ENCODE assay signal across 19 cellular contexts in the genomic region with DNA sequence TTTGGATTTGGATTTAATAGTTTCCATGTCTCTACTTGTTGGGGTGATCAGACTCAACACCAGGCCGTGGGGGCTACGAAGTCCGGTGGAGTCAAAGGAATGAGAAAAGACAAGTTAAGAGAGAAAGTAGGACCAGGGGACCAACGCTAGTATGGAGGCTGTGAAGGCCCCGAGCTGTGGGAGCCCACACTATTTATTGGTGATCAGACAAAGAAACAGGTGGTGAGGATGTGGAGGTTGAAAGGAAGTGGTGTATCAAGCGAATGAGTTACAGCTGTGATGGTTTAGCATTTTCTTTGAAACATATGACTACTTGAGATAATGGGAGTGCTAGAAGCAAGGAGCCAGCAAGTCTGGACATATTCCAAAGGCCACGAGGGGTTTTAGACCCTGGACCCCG.
DNase-seq lines count a peak whose midpoint lies in the region; ATAC-seq and FAIRE-seq lines count a peak whose summit lies in the region.
"Had no signal": no experiment of that assay in that cellular context is flagged by ENCODE, and none has a peak within 500 bp of the region (broad histone marks: within the 10 kb centered on the region; RNA-seq: fewer than 3 reads in every experiment).

No MANE protein-coding gene starts in this region.

- H3K36me3 Mint-ChIP-seq in activated T-helper 1 cell treated with anti-CD3 and anti-CD28 coated beads, Interleukin-12 subunit alpha, Interleukin-12 subunit beta, Interleukin-2, Interleukin-4 antibody, amounts not matched to agents 30 ng/mL and 10 ng/mL and 1 ng/mL, durations not matched to agents 14 hours and 24 hours and 36 hours (ENCODE audit: low read depth): peaks cover 3% of the 10 kb centered on the region

- peaks cover 15% of the 10 kb centered on the region for H3K9me3 Mint-ChIP-seq in activated T-helper 1 cell treated with anti-CD3 and anti-CD28 coated beads, Interleukin-12 subunit alpha, Interleukin-12 subunit beta, Interleukin-2, Interleukin-4 antibody, amounts not matched to agents 30 ng/mL and 10 ng/mL and 1 ng/mL, durations not matched to agents 14 hours and 24 hours and 36 hours

- 66 to 75% (median 66%) methylated on average over 8 of the region's 8 CpGs for WGBS in small intestine, 3 donors

- H3K36me3 ChIP-seq in small intestine (ENCODE audit: control insufficient read depth in 2 of 2, insufficient read depth in 2 of 2, low read length in 2 of 2): no peaks in the 10 kb centered on the region

- no peak for ATAC-seq in HG03378 (IDR thresholded peaks at IDR 0.05; ENCODE audit: unreplicated experiment)
- ATAC-seq: activated CD4-positive, CD25-positive, alpha-beta regulatory T cell treated with anti-CD3 and anti-CD28 coated beads, Interleukin-2, amount 50 U/mL, for 24 hours; esophagus mucosa; GM12878; left ventricle myocardium superior had no signal

- intact Hi-C loops in activated T-helper 1 cell treated with anti-CD3 and anti-CD28 coated beads, Interleukin-12 subunit alpha, Interleukin-12 subunit beta, Interleukin-2, Interleukin-4 antibody, amounts not matched to agents 30 ng/mL and 10 ng/mL and 1 ng/mL, durations not matched to agents 14 hours and 24 hours and 36 hours (cut with micrococcal nuclease): loop anchor here (2.0 to 5.0 kb wide), 4 partner anchors 135 to 313 kb away; a partner anchor contains a TSS

- peak overlapping the region in 1 of 2 donors; percentile 5 for H3K27ac ChIP-seq in small intestine (ENCODE audit: low read depth in 1 of 2, low read length in 1 of 2)
- H3K27ac ChIP-seq: dorsolateral prefrontal cortex, sigmoid colon had no signal

- H3K4me3 ChIP-seq in small intestine (ENCODE audit: low read depth in 1 of 2, low read length in 2 of 2): no peak overlapping the region
- H3K4me3 ChIP-seq: dorsolateral prefrontal cortex, GM12878, sigmoid colon had no signal

- no peak for FAIRE-seq in small intestine (lab: Jason Lieb, UNC)
- no peak for FAIRE-seq in frontal cortex (lab: Jason Lieb, UNC)
- FAIRE-seq: GM12878 had no signal

- peaks cover 4% of the 10 kb centered on the region for H3K27me3 Mint-ChIP-seq in activated T-helper 1 cell treated with anti-CD3 and anti-CD28 coated beads, Interleukin-12 subunit alpha, Interleukin-12 subunit beta, Interleukin-2, Interleukin-4 antibody, amounts not matched to agents 30 ng/mL and 10 ng/mL and 1 ng/mL, durations not matched to agents 14 hours and 24 hours and 36 hours (ENCODE audit: insufficient read depth)

- no peaks in the 10 kb centered on the region for H3K27me3 ChIP-seq in small intestine (ENCODE audit: control insufficient read depth in 2 of 2, insufficient read depth in 2 of 2, low read length in 2 of 2)
- H3K27me3 ChIP-seq: dorsolateral prefrontal cortex, sigmoid colon had no signal

- H3K27ac Mint-ChIP-seq in activated T-helper 1 cell treated with anti-CD3 and anti-CD28 coated beads, Interleukin-12 subunit alpha, Interleukin-12 subunit beta, Interleukin-2, Interleukin-4 antibody, amounts not matched to agents 30 ng/mL and 10 ng/mL and 1 ng/mL, durations not matched to agents 14 hours and 24 hours and 36 hours: peak overlapping the region; percentile 72

- peaks cover 41% of the 10 kb centered on the region for H3K4me1 Mint-ChIP-seq in activated T-helper 1 cell treated with anti-CD3 and anti-CD28 coated beads, Interleukin-12 subunit alpha, Interleukin-12 subunit beta, Interleukin-2, Interleukin-4 antibody, amounts not matched to agents 30 ng/mL and 10 ng/mL and 1 ng/mL, durations not matched to agents 14 hours and 24 hours and 36 hours (ENCODE audit: low read depth)

- in situ Hi-C loops in KBM-7 (cut with MboI; ENCODE audit: low pct_unique_long_range_greater_than_20kb, low sequenced_read_pairs): no loop called here

- no peaks in the 10 kb centered on the region for H3K4me1 ChIP-seq in small intestine (ENCODE audit: control insufficient read depth in 2 of 2, insufficient read depth in 1 of 2, low read depth in 1 of 2, low read length in 1 of 2)
- H3K4me1 ChIP-seq: sigmoid colon had no signal

- peak; percentile 22 for DNase-seq in activated effector memory CD4-positive, alpha-beta T cell treated with Interleukin-2 at 50 U/mL for 16 hours
- DNase-seq in activated effector memory CD4-positive, alpha-beta T cell treated with anti-CD3 and anti-CD28 coated beads, Interleukin-2, amount 50 U/mL, for 16 hours: no peak
- peak; percentile 10 for DNase-seq in KBM-7
- DNase-seq in activated T-helper 1 cell treated with anti-CD3 and anti-CD28 coated beads, Interleukin-12 subunit alpha, Interleukin-12 subunit beta, Interleukin-2, Interleukin-4 antibody, amounts not matched to agents 30 ng/mL and 10 ng/mL and 1 ng/mL, durations not matched to agents 14 hours and 24 hours and 36 hours (ENCODE audit: low spot score): peak; percentile 21
- peak; percentile 51 for DNase-seq in small intestine
- DNase-seq in frontal cortex (ENCODE audit: low spot score in 2 of 2): no peak
- no peak for DNase-seq in NK-92 treated with Interleukin-12 subunit alpha and Interleukin-12 subunit beta, amount 100 ng/mL, for 24 hours (lab: John Stamatoyannopoulos, UW)
- DNase-seq: activated naive CD4-positive, alpha-beta T cell treated with Interleukin-2 at 50 U/mL for 16 hours; dorsolateral prefrontal cortex; left ventricle myocardium superior; MV-4-11; NCI-H1930; OCI-M1; sigmoid colon; T-helper 9 cell had no signal

- H3K9me3 ChIP-seq in small intestine (ENCODE audit: control insufficient read depth, low read depth): no peaks in the 10 kb centered on the region

- H3K4me3 Mint-ChIP-seq in activated T-helper 1 cell treated with anti-CD3 and anti-CD28 coated beads, Interleukin-12 subunit alpha, Interleukin-12 subunit beta, Interleukin-2, Interleukin-4 antibody, amounts not matched to agents 30 ng/mL and 10 ng/mL and 1 ng/mL, durations not matched to agents 14 hours and 24 hours and 36 hours: peak overlapping the region; percentile 20

Comparison
In these comparisons a context has a peak if more than half of its experiments do, and no peak if none do; other contexts are left out.
1. DNase-seq: peak in activated effector memory CD4-positive, alpha-beta T cell treated with Interleukin-2 at 50 U/mL for 16 hours (single experiment), KBM-7 (single experiment), activated T-helper 1 cell treated with anti-CD3 and anti-CD28 coated beads, Interleukin-12 subunit alpha, Interleukin-12 subunit beta, Interleukin-2, Interleukin-4 antibody, amounts not matched to agents 30 ng/mL and 10 ng/mL and 1 ng/mL, durations not matched to agents 14 hours and 24 hours and 36 hours (single experiment) and small intestine (single experiment); none in activated effector memory CD4-positive, alpha-beta T cell treated with anti-CD3 and anti-CD28 coated beads, Interleukin-2, amount 50 U/mL, for 16 hours (single experiment), frontal cortex (0 of 2) and NK-92 treated with Interleukin-12 subunit alpha and Interleukin-12 subunit beta, amount 100 ng/mL, for 24 hours (single experiment).